In genomic region chr22:45207533-45207932, GRCh38 we compare ENCODE assay signal across 22 cellular contexts. TPM values are rescaled to one million over a fixed set of nuclear protein-coding genes. Genes with fewer than 3 reads are reported as not detected.
A peak's percentile ranks its signal among the peaks of the same experiment; 100 is the strongest.
DNase-seq lines count a peak whose midpoint lies in the region; ATAC-seq and TF ChIP-seq lines count a peak whose summit lies in the region.
"Had no signal": no experiment of that assay in that cellular context is flagged by ENCODE, and none has a peak within 500 bp of the region (broad histone marks: within the 10 kb centered on the region; RNA-seq: fewer than 3 reads in every experiment).

No MANE protein-coding gene starts in this region.

- H3K27me3 ChIP-seq in Karpas-422 (ENCODE audit: low read length): no peaks in the 10 kb centered on the region

- no peak for ATAC-seq in natural killer cell treated with Interleukin-12 subunit alpha and Interleukin-12 subunit beta and Interleukin-15 and Interleukin-18, amount 100 ng/mL, for 72 hours
- no peak for ATAC-seq in natural killer cell
- no peak for ATAC-seq in HG03439 (IDR thresholded peaks at IDR 0.05; ENCODE audit: unreplicated experiment)
- ATAC-seq: HepG2, SK-N-SH treated with all-trans-retinoic acid at 6 μM for 48 hours had no signal

- H3K27me3 Mint-ChIP-seq in natural killer cell treated with Interleukin-12 subunit alpha and Interleukin-12 subunit beta and Interleukin-15 and Interleukin-18, amount 100 ng/mL, for 72 hours: no peaks in the 10 kb centered on the region
- H3K27me3 Mint-ChIP-seq in natural killer cell (ENCODE audit: low read depth in 2 of 2) (no peaks in the 10 kb centered on the region), chondrocyte (ENCODE audit: low read depth) (no peaks in the 10 kb centered on the region), osteocyte (ENCODE audit: unreplicated experiment) (no peaks in the 10 kb centered on the region)
- H3K27me3 Mint-ChIP-seq: B cell had no signal

- H3K27ac Mint-ChIP-seq in natural killer cell treated with Interleukin-12 subunit alpha and Interleukin-12 subunit beta and Interleukin-15 and Interleukin-18, amount 100 ng/mL, for 72 hours: no peak overlapping the region
- H3K27ac Mint-ChIP-seq in natural killer cell: no peak overlapping the region
- H3K27ac Mint-ChIP-seq in chondrocyte (ENCODE audit: unreplicated experiment): no peak overlapping the region
- H3K27ac Mint-ChIP-seq in osteocyte (ENCODE audit: unreplicated experiment): peak overlapping the region; percentile 92
- H3K27ac Mint-ChIP-seq: B cell had no signal

- no peak overlapping the region for H3K4me2 ChIP-seq in Karpas-422 (ENCODE audit: low read depth, low read length, poor library complexity, severe bottlenecking)

- no peak overlapping the region for H3K27ac ChIP-seq in Karpas-422 (ENCODE audit: low read length)

- peaks cover under 1% of the 10 kb centered on the region; the same call in 1 of the 2 replicates for H4K20me1 ChIP-seq in Karpas-422 (ENCODE audit: insufficient read depth, low read depth, low read length)

- no peak overlapping the region for H3K9ac ChIP-seq in Karpas-422 (ENCODE audit: low read length)

- H3K4me3 ChIP-seq in Karpas-422 (ENCODE audit: low read length): no peak overlapping the region

- intact Hi-C loops in natural killer cell (cut with micrococcal nuclease): no loop called here

- peaks cover under 1% of the 10 kb centered on the region; the same call in 1 of the 2 replicates for H3K79me2 ChIP-seq in Karpas-422 (ENCODE audit: low read length)

- no peak overlapping the region for H2AFZ ChIP-seq in Karpas-422 (ENCODE audit: low read length)

- no peaks in the 10 kb centered on the region for H3K36me3 Mint-ChIP-seq in natural killer cell treated with Interleukin-12 subunit alpha and Interleukin-12 subunit beta and Interleukin-15 and Interleukin-18, amount 100 ng/mL, for 72 hours
- H3K36me3 Mint-ChIP-seq in natural killer cell (no peaks in the 10 kb centered on the region), chondrocyte (ENCODE audit: low read depth) (peaks cover 13% of the 10 kb centered on the region), osteocyte (ENCODE audit: unreplicated experiment) (peaks cover 3% of the 10 kb centered on the region)

- peak; percentile 31 for DNase-seq in natural killer cell treated with Interleukin-12 subunit alpha and Interleukin-12 subunit beta and Interleukin-15 and Interleukin-18, amount 100 ng/mL, for 72 hours (ENCODE audit: low spot score)
- DNase-seq in natural killer cell (no peak), chondrocyte (ENCODE audit: low spot score) (peak; percentile 86), osteocyte (ENCODE audit: extremely low spot score, unreplicated experiment) (no peak), Karpas-422 (no peak), AG08395 (ENCODE audit: low spot score) (no peak)
- no peak for DNase-seq in activated effector memory CD4-positive, alpha-beta T cell treated with Interleukin-2 at 50 U/mL for 16 hours
- DNase-seq: DMS79 treated with DMSO at 0.1 percent for 48 hours, KBM-7, NCI-H1092, NCI-H1436, NCI-H1930, NCI-H226, NCI-H510A treated with DMSO at 0.1 percent for 48 hours, NCI-H748 treated with DMSO at 0.1 percent for 48 hours, SIG-M5 had no signal

- H3K36me3 ChIP-seq in Karpas-422 (ENCODE audit: insufficient read depth, low read length): no peaks in the 10 kb centered on the region

- H3K4me1 Mint-ChIP-seq in natural killer cell treated with Interleukin-12 subunit alpha and Interleukin-12 subunit beta and Interleukin-15 and Interleukin-18, amount 100 ng/mL, for 72 hours (ENCODE audit: low read depth in 2 of 2): peaks cover 0 to 8% of the 10 kb centered on the region in 2 donors
- H3K4me1 Mint-ChIP-seq in natural killer cell: peaks cover 0 to 6% of the 10 kb centered on the region in 2 donors
- H3K4me1 Mint-ChIP-seq in chondrocyte (ENCODE audit: low read depth): peaks cover 47% of the 10 kb centered on the region
- H3K4me1 Mint-ChIP-seq in osteocyte (ENCODE audit: unreplicated experiment): peaks cover 44% of the 10 kb centered on the region

- no peaks in the 10 kb centered on the region for H3K4me1 ChIP-seq in Karpas-422 (ENCODE audit: low read length)

- H3K9me3 ChIP-seq in Karpas-422 (ENCODE audit: low read length): no peaks in the 10 kb centered on the region

- no peak overlapping the region for H3K4me3 Mint-ChIP-seq in natural killer cell treated with Interleukin-12 subunit alpha and Interleukin-12 subunit beta and Interleukin-15 and Interleukin-18, amount 100 ng/mL, for 72 hours
- no peak overlapping the region for H3K4me3 Mint-ChIP-seq in natural killer cell
- H3K4me3 Mint-ChIP-seq in chondrocyte (ENCODE audit: unreplicated experiment): no peak overlapping the region
- no peak overlapping the region for H3K4me3 Mint-ChIP-seq in osteocyte (ENCODE audit: unreplicated experiment)
- H3K4me3 Mint-ChIP-seq: B cell, CD14-positive monocyte had no signal

- no peaks in the 10 kb centered on the region for H3K9me3 Mint-ChIP-seq in natural killer cell treated with Interleukin-12 subunit alpha and Interleukin-12 subunit beta and Interleukin-15 and Interleukin-18, amount 100 ng/mL, for 72 hours
- H3K9me3 Mint-ChIP-seq in natural killer cell (no peaks in the 10 kb centered on the region), chondrocyte (ENCODE audit: low read depth) (no peaks in the 10 kb centered on the region), osteocyte (ENCODE audit: unreplicated experiment) (no peaks in the 10 kb centered on the region)
- H3K9me3 Mint-ChIP-seq: HFFc6 had no signal

- no peaks in the 10 kb centered on the region for H3K9me2 ChIP-seq in Karpas-422 (replicated peaks; ENCODE audit: insufficient read depth, low read length)

- no peak for TF ChIP-seq CTCF in natural killer cell (IDR thresholded peaks at IDR 0.05)
- TF ChIP-seq CTCF in chondrocyte (IDR thresholded peaks at IDR 0.05): no peak
- no peak for TF ChIP-seq CTCF in osteocyte (IDR thresholded peaks at IDR 0.05)

RNA-seq across cellular contexts. Expression of gene KIAA0930, which starts 33.2 kb away (rescaled TPM):
- total RNA-seq in natural killer cell treated with Interleukin-12 subunit alpha and Interleukin-12 subunit beta and Interleukin-15 and Interleukin-18, amount 100 ng/mL, for 72 hours: 10 to 100 TPM; 54.1 to 55.2 TPM
- 10 to 100 TPM; 32.6 to 39.1 (median 38.4) TPM for total RNA-seq in natural killer cell
- total RNA-seq in chondrocyte: 103 to 109 TPM (median 109 TPM) in 3 replicates
- 53.1 and 64.7 TPM in 2 replicates for total RNA-seq in osteocyte
- total RNA-seq in Karpas-422 (2014; rRNA removed; shearing (Covaris generic); ENCODE audit: low replicate concordance): 19.3 and 33.5 TPM in 2 replicates

RNA-seq across cellular contexts. Expression of gene NUP50, which starts 43.8 kb away (rescaled TPM):
- 100 to 1,000 TPM; 124 to 185 TPM for total RNA-seq in natural killer cell treated with Interleukin-12 subunit alpha and Interleukin-12 subunit beta and Interleukin-15 and Interleukin-18, amount 100 ng/mL, for 72 hours
- 10 to 100 TPM; 63.9 to 99.4 (median 98.6) TPM for total RNA-seq in natural killer cell
- total RNA-seq in chondrocyte: 35.8 to 44.1 TPM (median 41.6 TPM) in 3 replicates
- total RNA-seq in osteocyte: 44.1 and 48.3 TPM in 2 replicates
- total RNA-seq in Karpas-422 (2014; rRNA removed; shearing (Covaris generic); ENCODE audit: low replicate concordance): 49.8 and 50.7 TPM in 2 replicates

Comparison
In these comparisons a context has a peak if more than half of its experiments do, and no peak if none do; other contexts are left out.
1. DNase-seq: peak in natural killer cell treated with Interleukin-12 subunit alpha and Interleukin-12 subunit beta and Interleukin-15 and Interleukin-18, amount 100 ng/mL, for 72 hours (single experiment) and chondrocyte (single experiment); none in natural killer cell (single experiment), osteocyte (single experiment), Karpas-422 (single experiment), activated effector memory CD4-positive, alpha-beta T cell treated with Interleukin-2 at 50 U/mL for 16 hours (single experiment) and AG08395 (single experiment).